In genomic region chr5:27242258-27242626, GRCh38 we compare ENCODE assay signal across 18 cellular contexts.
A peak's percentile ranks its signal among the peaks of the same experiment; 100 is the strongest.
DNase-seq lines count a peak whose midpoint lies in the region; ATAC-seq and TF ChIP-seq lines count a peak whose summit lies in the region.
"Had no signal": no experiment of that assay in that cellular context is flagged by ENCODE, and none has a peak within 500 bp of the region (broad histone marks: within the 10 kb centered on the region; RNA-seq: fewer than 3 reads in every experiment).

No MANE protein-coding gene starts in this region.

- H3K9me2 ChIP-seq in SK-N-SH (no peaks in the 10 kb centered on the region), PC-9 (ENCODE audit: insufficient read depth) (no peaks in the 10 kb centered on the region)

- no peaks in the 10 kb centered on the region for H3K79me1 ChIP-seq in mesendoderm (ENCODE audit: low read length)

- H3K27me3 ChIP-seq in SK-N-SH (ENCODE audit: insufficient read depth) (no peaks in the 10 kb centered on the region), PC-9 (ENCODE audit: insufficient read depth, low read depth) (no peaks in the 10 kb centered on the region), left lung (no peaks in the 10 kb centered on the region), mesendoderm (ENCODE audit: insufficient read depth, low read length, poor library complexity) (no peaks in the 10 kb centered on the region)
- H3K27me3 ChIP-seq: adrenal gland, gastrocnemius medialis, right lobe of liver had no signal

- no peak overlapping the region for H2BK120ac ChIP-seq in mesendoderm (ENCODE audit: low read depth, low read length)

- POLR2A ChIA-PET in SK-N-SH (lab: Yijun Ruan, JAX) (no interaction called here), PC-9 (lab: Charles Lee; ENCODE audit: unreplicated experiment) (no interaction called here)

- no peaks in the 10 kb centered on the region for H4K20me1 ChIP-seq in SK-N-SH (ENCODE audit: insufficient read depth)
- H4K20me1 ChIP-seq in PC-9 (ENCODE audit: insufficient read depth), result no peaks in the 10 kb centered on the region

- H3K4me2 ChIP-seq in SK-N-SH, result peak overlapping the region; percentile 39; the same call in 1 of the 2 replicates
- no peak overlapping the region for H3K4me2 ChIP-seq in PC-9
- H3K4me2 ChIP-seq in mesendoderm (ENCODE audit: low read length), result no peak overlapping the region

- TF ChIP-seq EP300 in SK-N-SH (IDR thresholded peaks at IDR 0.05; ENCODE audit: borderline replicate concordance in 1 of 2, low read depth in 1 of 2, low read length in 1 of 2), result no peak

- H3K9ac ChIP-seq in SK-N-SH (no peak overlapping the region), mesendoderm (ENCODE audit: low read length) (no peak overlapping the region)

- no peak overlapping the region for H2BK5ac ChIP-seq in mesendoderm (ENCODE audit: low read length)

- no peaks in the 10 kb centered on the region for H3K79me2 ChIP-seq in SK-N-SH (ENCODE audit: insufficient read depth)
- no peaks in the 10 kb centered on the region for H3K79me2 ChIP-seq in PC-9 (ENCODE audit: low read depth)
- H3K79me2 ChIP-seq in mesendoderm (ENCODE audit: control insufficient read depth, insufficient read depth, low read length), result no peaks in the 10 kb centered on the region

- no peak overlapping the region for H2AK5ac ChIP-seq in mesendoderm (ENCODE audit: low read length)

- H3K4me3 ChIP-seq in SK-N-SH (ENCODE audit: low read depth in 2 of 2, low read length in 1 of 2), result no peak overlapping the region
- H3K4me3 ChIP-seq in PC-9, result no peak overlapping the region
- H3K4me3 ChIP-seq in fibroblast of mammary gland (ENCODE audit: control insufficient read depth, low read depth, low read length), result no peak overlapping the region
- H3K4me3 ChIP-seq in left lung, result no peak overlapping the region
- no peak overlapping the region for H3K4me3 ChIP-seq in mesendoderm (ENCODE audit: low read length)
- H3K4me3 ChIP-seq: adrenal gland, gastrocnemius medialis, right lobe of liver had no signal

- H3K56ac ChIP-seq in mesendoderm (ENCODE audit: low read length), result no peak overlapping the region

- H3K4me1 ChIP-seq in SK-N-SH (ENCODE audit: control insufficient read depth in 1 of 2, insufficient read depth in 2 of 2, low read depth in 1 of 2, low read length in 1 of 2), result peaks cover 0 to 12% of the 10 kb centered on the region in 2 experiments; a peak in 3 of 4 replicates
- H3K4me1 ChIP-seq in PC-9 (replicated peaks; ENCODE audit: insufficient read depth), result peaks cover 10% of the 10 kb centered on the region
- H3K4me1 ChIP-seq in left lung, result no peaks in the 10 kb centered on the region
- no peaks in the 10 kb centered on the region for H3K4me1 ChIP-seq in mesendoderm (ENCODE audit: control insufficient read depth, low read depth, low read length)
- H3K4me1 ChIP-seq: gastrocnemius medialis, right lobe of liver had no signal

- H3K36me3 ChIP-seq in SK-N-SH (replicated peaks in 1 of 2; ENCODE audit: control insufficient read depth in 1 of 2, insufficient read depth in 2 of 2, low read length in 1 of 2) (no peaks in the 10 kb centered on the region), PC-9 (ENCODE audit: low read depth) (no peaks in the 10 kb centered on the region), left lung (no peaks in the 10 kb centered on the region), mesendoderm (ENCODE audit: control insufficient read depth, insufficient read depth, low read length) (no peaks in the 10 kb centered on the region)
- H3K36me3 ChIP-seq: adrenal gland, gastrocnemius medialis, right lobe of liver had no signal

- DNase-seq in SK-N-SH, result no peak
- DNase-seq in PC-9, result no peak
- peak; percentile 74 for DNase-seq in fibroblast of mammary gland (ENCODE audit: low read depth)
- DNase-seq in left lung, result no peak
- no peak for DNase-seq in mesendoderm
- DNase-seq: activated CD8-positive, alpha-beta memory T cell treated with anti-CD3 and anti-CD28 coated beads for 24 hours; adrenal gland; CD8-positive, alpha-beta T cell; gastrocnemius medialis; H7; NCI-H2171 treated with DMSO at 0.1 percent for 48 hours; right lobe of liver; stimulated activated CD4-positive, alpha-beta T cell treated with anti-CD3 and anti-CD28 coated beads, Interleukin-4, amount 100 ng/mL, for 1 hour; T-helper 1 cell had no signal

- H3K27ac ChIP-seq in SK-N-SH (ENCODE audit: low read depth in 2 of 2, low read length in 1 of 2), result peak overlapping the region; percentile 56 to 62; a peak in 3 of 4 replicates
- peak overlapping the region; percentile 25 for H3K27ac ChIP-seq in PC-9
- H3K27ac ChIP-seq in left lung, result no peak overlapping the region
- H3K27ac ChIP-seq in mesendoderm (ENCODE audit: low read depth, low read length), result no peak overlapping the region
- H3K27ac ChIP-seq: gastrocnemius medialis, right lobe of liver had no signal

- intact Hi-C loops in PC-9 (cut with micrococcal nuclease; ENCODE audit: unreplicated experiment), result loop anchor here (2.0 kb wide), 1 partner anchor 75 kb away; no protein-coding TSS in a partner anchor
- intact Hi-C loops in left lung (cut with DNase I), result no loop called here

- TF ChIP-seq CTCF in SK-N-SH (IDR thresholded peaks at IDR 0.05) (no peak), PC-9 (conservative IDR thresholded peaks at IDR 0.05) (no peak), fibroblast of mammary gland (conservative IDR thresholded peaks at IDR 0.05; ENCODE audit: control insufficient read depth, insufficient read depth, low read depth, low read length) (no peak), left lung (IDR thresholded peaks at IDR 0.05) (no peak)

- no peak overlapping the region for H2BK15ac ChIP-seq in mesendoderm (replicated peaks; ENCODE audit: low read depth)

- no peak overlapping the region for H3K23ac ChIP-seq in mesendoderm (ENCODE audit: low read length)

- peaks cover 18% of the 10 kb centered on the region for H3F3A ChIP-seq in SK-N-SH (replicated peaks; ENCODE audit: insufficient read depth)
- H3F3A ChIP-seq in PC-9 (ENCODE audit: insufficient read depth, low read depth), result peaks cover 5% of the 10 kb centered on the region; the same call in 1 of the 2 replicates

- H3K9me3 ChIP-seq in SK-N-SH (no peaks in the 10 kb centered on the region), PC-9 (ENCODE audit: insufficient read depth, low read depth) (peaks cover 8% of the 10 kb centered on the region; the same call in 1 of the 2 replicates), left lung (peaks cover 0 to 5% of the 10 kb centered on the region in 2 donors)
- H3K9me3 ChIP-seq: adrenal gland, gastrocnemius medialis, right lobe of liver had no signal

- ATAC-seq in SK-N-SH treated with all-trans-retinoic acid at 6 μM for 48 hours (no peak; the same call in 1 of the 3 replicates), left lung (no peak), GM21529 (IDR thresholded peaks at IDR 0.05; ENCODE audit: unreplicated experiment) (no peak), GM21737 (IDR thresholded peaks at IDR 0.05; ENCODE audit: unreplicated experiment) (no peak)
- ATAC-seq: CD8-positive, alpha-beta T cell; gastrocnemius medialis; right lobe of liver; WTC11 had no signal

- no peak overlapping the region for H3K4ac ChIP-seq in mesendoderm (ENCODE audit: low read depth, low read length)

- WGBS in SK-N-SH (ENCODE audit: low lambda C conversion rate), result 39% methylated on average over 2 of the region's 2 CpGs
- WGBS in mesendoderm (ENCODE audit: extremely low coverage, insufficient coverage, low lambda C conversion rate), result no CpG with 5 or more reads among the region's 2 CpGs

- H4K8ac ChIP-seq in mesendoderm (ENCODE audit: low read depth, low read length), result no peak overlapping the region

- CTCF ChIA-PET in SK-N-SH (lab: Yijun Ruan, JAX), result no interaction called here
- CTCF ChIA-PET in PC-9 (lab: Charles Lee), result no interaction called here

- no peak for TF ChIP-seq RAD21 in SK-N-SH (IDR thresholded peaks at IDR 0.05; ENCODE audit: low read length)

- no peak overlapping the region for H4K5ac ChIP-seq in mesendoderm (ENCODE audit: low read length)

- BruUV-seq in PC-9 (replicated peaks; lab: Mats Ljungman, UMichigan), result no TSS peak

- H3K18ac ChIP-seq in mesendoderm (ENCODE audit: low read length), result no peak overlapping the region

- H2AFZ ChIP-seq in SK-N-SH (ENCODE audit: low read depth) (no peak overlapping the region), PC-9 (0 out of 2 replicates have a peak overlapping the region, but pooled peaks have one; percentile 3)

TF ChIP-seq in SK-N-SH, 30 proteins besides CTCF, POLR2A, EP300 and RAD21 (continues in another document):
- TF ChIP-seq POLR2AphosphoS5 (IDR thresholded peaks at IDR 0.05; ENCODE audit: low read depth, low read length) (no peak), RFX5 (IDR thresholded peaks at IDR 0.05; ENCODE audit: low read length) (no peak), GATA2 (CRISPR knock-in tag; IDR thresholded peaks at IDR 0.05) (no peak), USF2 (IDR thresholded peaks at IDR 0.05; ENCODE audit: borderline replicate concordance, low read depth, low read length) (no peak), JUND (IDR thresholded peaks at IDR 0.05) (no peak), NFIC (IDR thresholded peaks at IDR 0.05; ENCODE audit: borderline replicate concordance) (no peak), ELF1 (IDR thresholded peaks at IDR 0.05) (no peak)

TF ChIP-seq in SK-N-SH treated with all-trans-retinoic acid at 6 μM for 48 hours, 23 proteins besides CTCF, POLR2A, EP300 and RAD21 (continues in another document):
- TF ChIP-seq CSRNP3 (CRISPR knock-in tag; IDR thresholded peaks at IDR 0.05), result no peak

Comparison
In these comparisons a context has a peak if more than half of its experiments do, and no peak if none do; other contexts are left out.
1. H3K27ac ChIP-seq: peak in SK-N-SH (2 of 2) and PC-9 (single experiment); none in left lung (0 of 2) and mesendoderm (single experiment).